ENCODE assay signal across 24 cellular contexts in genomic region chr10:76001461-76001860, GRCh38.
DNase-seq lines count a peak whose midpoint lies in the region; ATAC-seq, FAIRE-seq and TF ChIP-seq lines count a peak whose summit lies in the region.
"Had no signal": no experiment of that assay in that cellular context is flagged by ENCODE, and none has a peak within 500 bp of the region (broad histone marks: within the 10 kb centered on the region; RNA-seq: fewer than 3 reads in every experiment).

No MANE protein-coding gene starts in this region.

- no peaks in the 10 kb centered on the region for H3K4me1 ChIP-seq in pancreas
- H3K4me1 ChIP-seq in effector memory CD4-positive, alpha-beta T cell (ENCODE audit: control insufficient read depth, insufficient read depth, low read length, poor library complexity, severe bottlenecking), result no peaks in the 10 kb centered on the region
- H3K4me1 ChIP-seq: A549; BE2C; BLaER1 treated with 17β-estradiol and CSF1 and Interleukin-3, amounts not matched to agents 10 nM and 100 nM had no signal

- H3K36me3 ChIP-seq in pancreas, result no peaks in the 10 kb centered on the region
- no peaks in the 10 kb centered on the region for H3K36me3 ChIP-seq in effector memory CD4-positive, alpha-beta T cell (ENCODE audit: control insufficient read depth, insufficient read depth, low read length)
- H3K36me3 ChIP-seq: BE2C; BLaER1 treated with 17β-estradiol and CSF1 and Interleukin-3, amounts not matched to agents 10 nM and 100 nM had no signal

- H3K9me3 ChIP-seq in pancreas, result no peaks in the 10 kb centered on the region
- H3K9me3 ChIP-seq in effector memory CD4-positive, alpha-beta T cell (ENCODE audit: control insufficient read depth, low read length), result no peaks in the 10 kb centered on the region
- H3K9me3 ChIP-seq: A549; BE2C; BLaER1 treated with 17β-estradiol and CSF1 and Interleukin-3, amounts not matched to agents 10 nM and 100 nM had no signal

- no peak for TF ChIP-seq CTCF in pancreas (IDR thresholded peaks at IDR 0.05)

- DNase-seq in DMS79 treated with DMSO at 0.1 percent for 48 hours (lab: John Stamatoyannopoulos, UW) (peak; percentile 6), DMS79 (lab: John Stamatoyannopoulos, UW) (no peak), frontal cortex (ENCODE audit: low spot score in 2 of 2) (no peak), pancreas (no peak), anterior cingulate cortex (lab: John Stamatoyannopoulos, UW) (no peak)
- DNase-seq in effector memory CD4-positive, alpha-beta T cell, result no peak
- DNase-seq: ACHN; AML-193; BE2C; CD4-positive, alpha-beta T cell; CD8-positive, alpha-beta memory T cell; DMS 273 treated with DMSO at 0.1 percent for 48 hours; DND-41; GDM1; H9 had no signal

- no peak for ATAC-seq in pancreas
- ATAC-seq: A549, GM12878, HCT116 had no signal

- peak; percentile 95 for FAIRE-seq in frontal cortex (lab: Jason Lieb, UNC)
- FAIRE-seq in pancreas (lab: Jason Lieb, UNC), result peak; percentile 54
- FAIRE-seq: A549, D721Med, GM12878, GM19239, H1 had no signal

- H3K4me3 ChIP-seq in pancreas, result no peak overlapping the region
- no peak overlapping the region for H3K4me3 ChIP-seq in effector memory CD4-positive, alpha-beta T cell (ENCODE audit: insufficient read depth, low read depth, low read length, poor library complexity, severe bottlenecking)
- H3K4me3 ChIP-seq: A549; BLaER1 treated with 17β-estradiol and CSF1 and Interleukin-3, amounts not matched to agents 10 nM and 100 nM; GM12878; GM23248 had no signal

- no peaks in the 10 kb centered on the region for H3K27me3 ChIP-seq in pancreas
- no peaks in the 10 kb centered on the region for H3K27me3 ChIP-seq in effector memory CD4-positive, alpha-beta T cell (replicated peaks; ENCODE audit: control insufficient read depth, insufficient read depth, low read length, poor library complexity, severe bottlenecking)
- H3K27me3 ChIP-seq: BE2C; BLaER1 treated with 17β-estradiol and CSF1 and Interleukin-3, amounts not matched to agents 10 nM and 100 nM had no signal

- intact Hi-C loops in pancreas (cut with DNase I), result no loop called here

- no peak overlapping the region for H3K27ac ChIP-seq in pancreas
- H3K27ac ChIP-seq in effector memory CD4-positive, alpha-beta T cell (ENCODE audit: insufficient read depth, low read length, poor library complexity, severe bottlenecking), result no peak overlapping the region
- H3K27ac ChIP-seq: 22Rv1; A549; BLaER1 treated with 17β-estradiol and CSF1 and Interleukin-3, amounts not matched to agents 10 nM and 100 nM; GM23248 had no signal

- 97 to 99% methylated on average over 1 of the region's 1 CpG for WGBS in pancreas, 2 donors
